12 cellular contexts compared by ENCODE assay signal in the genomic region with DNA sequence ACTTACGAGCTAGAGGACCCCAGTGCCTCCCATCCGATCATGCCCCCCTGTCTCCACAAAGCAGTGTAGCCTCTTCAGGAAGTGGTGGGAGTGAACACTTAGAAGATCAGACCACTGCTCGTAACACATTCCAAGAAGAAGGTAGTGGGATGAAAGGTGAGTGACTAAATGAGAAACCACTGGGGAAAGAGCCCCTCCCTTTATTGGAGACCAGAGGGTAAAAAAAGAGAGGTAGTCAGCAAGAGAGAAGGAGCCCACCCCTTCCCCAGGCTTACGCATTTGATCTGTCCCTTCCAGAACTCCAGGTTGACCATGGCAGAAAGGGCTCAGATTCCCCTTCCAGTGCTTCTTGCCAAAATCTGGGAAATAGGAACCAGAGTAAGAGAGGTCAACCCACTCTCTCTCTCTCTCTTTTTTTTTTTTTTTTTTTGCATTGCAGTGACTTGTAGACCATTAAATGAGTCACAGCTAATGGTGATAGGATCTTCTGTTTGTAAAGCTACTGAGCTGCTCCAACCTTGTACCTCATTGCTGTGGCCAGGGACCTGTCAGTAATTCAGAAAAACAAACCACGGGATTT.
DNase-seq lines count a peak whose midpoint lies in the region; ATAC-seq and TF ChIP-seq lines count a peak whose summit lies in the region.
"Had no signal": no experiment of that assay in that cellular context is flagged by ENCODE, and none has a peak within 500 bp of the region (broad histone marks: within the 10 kb centered on the region; RNA-seq: fewer than 3 reads in every experiment).

No MANE protein-coding gene starts in this region.

- peaks cover 0 to 55% (median 0%) of the 10 kb centered on the region in 11 experiments; a peak in 6 of 22 replicates for H4K20me1 ChIP-seq in BLaER1 treated with 17β-estradiol and CSF1 and Interleukin-3, amounts not matched to agents 10 nM and 100 nM

- 0 out of 22 replicates have a peak, but pooled peaks cover 0 to 6% (median 0%) of the 10 kb centered on the region in 11 experiments for H3K9me3 ChIP-seq in BLaER1 treated with 17β-estradiol and CSF1 and Interleukin-3, amounts not matched to agents 10 nM and 100 nM (replicated peaks in 1 of 11)

- peak overlapping the region; percentile 82 for H3K27ac Mint-ChIP-seq in activated naive CD8-positive, alpha-beta T cell treated with anti-CD3 and anti-CD28 coated beads, Interleukin-2, amount 50 U/mL, for 24 hours
- H3K27ac Mint-ChIP-seq: IgD-negative memory B cell had no signal

- H3K9ac ChIP-seq in BLaER1 treated with 17β-estradiol and CSF1 and Interleukin-3, amounts not matched to agents 10 nM and 100 nM, result no peak overlapping the region; a peak in 1 of 22 replicates

- no peaks in the 10 kb centered on the region for H3K27me3 Mint-ChIP-seq in activated naive CD8-positive, alpha-beta T cell treated with anti-CD3 and anti-CD28 coated beads, Interleukin-2, amount 50 U/mL, for 24 hours
- H3K27me3 Mint-ChIP-seq: IgD-negative memory B cell had no signal

- H3K27ac ChIP-seq in BLaER1 treated with 17β-estradiol and CSF1 and Interleukin-3, amounts not matched to agents 10 nM and 100 nM, result peak overlapping the region in 9 of 11 experiments; percentile 43 to 72 (median 62); a peak in 14 of 22 replicates

- H3K36me3 Mint-ChIP-seq in activated naive CD8-positive, alpha-beta T cell treated with anti-CD3 and anti-CD28 coated beads, Interleukin-2, amount 50 U/mL, for 24 hours (ENCODE audit: low read depth), result peaks cover 14% of the 10 kb centered on the region

- no peak overlapping the region for H3K4me3 ChIP-seq in BLaER1 treated with 17β-estradiol and CSF1 and Interleukin-3, amounts not matched to agents 10 nM and 100 nM
- H3K4me3 ChIP-seq in kidney epithelial cell (ENCODE audit: low read depth, low read length), result no peak overlapping the region

- peak overlapping the region; percentile 48 for H3K4me3 Mint-ChIP-seq in activated naive CD8-positive, alpha-beta T cell treated with anti-CD3 and anti-CD28 coated beads, Interleukin-2, amount 50 U/mL, for 24 hours
- H3K4me3 Mint-ChIP-seq: IgD-negative memory B cell had no signal

- peaks cover 21 to 37% (median 28%) of the 10 kb centered on the region in 10 experiments for H3K4me1 ChIP-seq in BLaER1 treated with 17β-estradiol and CSF1 and Interleukin-3, amounts not matched to agents 10 nM and 100 nM

- ATAC-seq in activated naive CD8-positive, alpha-beta T cell treated with anti-CD3 and anti-CD28 coated beads, Interleukin-2, amount 50 U/mL, for 24 hours, result peak; percentile 83
- ATAC-seq in HG03095 (IDR thresholded peaks at IDR 0.05; ENCODE audit: unreplicated experiment) (no peak), GM21723 (IDR thresholded peaks at IDR 0.05; ENCODE audit: unreplicated experiment) (no peak)

- no peaks in the 10 kb centered on the region for H3K9me3 Mint-ChIP-seq in activated naive CD8-positive, alpha-beta T cell treated with anti-CD3 and anti-CD28 coated beads, Interleukin-2, amount 50 U/mL, for 24 hours
- H3K9me3 Mint-ChIP-seq: IgD-negative memory B cell had no signal

- peaks cover 81% of the 10 kb centered on the region for H3K4me1 Mint-ChIP-seq in activated naive CD8-positive, alpha-beta T cell treated with anti-CD3 and anti-CD28 coated beads, Interleukin-2, amount 50 U/mL, for 24 hours

- H3K36me3 ChIP-seq in BLaER1 treated with 17β-estradiol and CSF1 and Interleukin-3, amounts not matched to agents 10 nM and 100 nM, result peaks cover 0 to 36% (median 15%) of the 10 kb centered on the region in 11 experiments; a peak in 12 of 22 replicates
- no peaks in the 10 kb centered on the region for H3K36me3 ChIP-seq in kidney epithelial cell (ENCODE audit: control insufficient read depth, insufficient read depth, low read length)

- H3K4me2 ChIP-seq in BLaER1 treated with 17β-estradiol and CSF1 and Interleukin-3, amounts not matched to agents 10 nM and 100 nM, result peak overlapping the region; percentile 37 to 68 (median 61); a peak in 21 of 22 replicates

- peak; percentile 79 for DNase-seq in HT1080 (ENCODE audit: low read depth)
- DNase-seq in activated naive CD8-positive, alpha-beta T cell treated with anti-CD3 and anti-CD28 coated beads, Interleukin-2, amount 50 U/mL, for 24 hours, result peak; percentile 27
- peak; percentile 76 for DNase-seq in kidney epithelial cell (ENCODE audit: low read depth)
- no peak for DNase-seq in NOMO-1 treated with dmso at 0.1 percent for 144 hours (lab: John Stamatoyannopoulos, UW; ENCODE audit: unreplicated experiment)
- no peak for DNase-seq in cerebellar cortex (ENCODE audit: low spot score)
- DNase-seq: DND-41; stimulated activated CD4-positive, alpha-beta T cell treated with anti-CD3 and anti-CD28 coated beads, Interleukin-12 subunit alpha, Interleukin-12 subunit beta, amount 100 ng/mL, for 4 hours; T-helper 9 cell had no signal

- no peak for TF ChIP-seq CTCF in kidney epithelial cell (IDR thresholded peaks at IDR 0.05; ENCODE audit: insufficient read depth, low read length, poor library complexity, severe bottlenecking)

- H3K27me3 ChIP-seq in BLaER1 treated with 17β-estradiol and CSF1 and Interleukin-3, amounts not matched to agents 10 nM and 100 nM, result no peaks in the 10 kb centered on the region
- no peaks in the 10 kb centered on the region for H3K27me3 ChIP-seq in kidney epithelial cell (ENCODE audit: control insufficient read depth, insufficient read depth, low read length)

Comparison
In these comparisons a context has a peak if more than half of its experiments do, and no peak if none do; other contexts are left out.
1. DNase-seq: peak in HT1080 (single experiment), activated naive CD8-positive, alpha-beta T cell treated with anti-CD3 and anti-CD28 coated beads, Interleukin-2, amount 50 U/mL, for 24 hours (single experiment) and kidney epithelial cell (single experiment); none in NOMO-1 treated with dmso at 0.1 percent for 144 hours (single experiment) and cerebellar cortex (single experiment).